In genomic region chr9:127451681-127452480, GRCh38 we compare ENCODE assay signal across 8 cellular contexts.
DNase-seq lines count a peak whose midpoint lies in the region.

No MANE protein-coding gene starts in this region.

- no peaks in the 10 kb centered on the region for H3K27me3 ChIP-seq in layer of hippocampus (ENCODE audit: control insufficient read depth, insufficient read depth, low read length)

- peaks cover 42% of the 10 kb centered on the region for H3K36me3 ChIP-seq in ES-I3 (ENCODE audit: insufficient read depth, low read length)

- H3K9me3 ChIP-seq in ES-I3 (ENCODE audit: control insufficient read depth, insufficient read depth, low read length), result no peaks in the 10 kb centered on the region

- peak overlapping the region; percentile 86 for H3K9ac ChIP-seq in ES-I3 (ENCODE audit: low read depth, low read length)

- H3K27ac ChIP-seq in cingulate gyrus (ENCODE audit: low read depth, low read length) (peak overlapping the region; percentile 93), layer of hippocampus (ENCODE audit: low read depth, low read length) (peak overlapping the region; percentile 69)

- peaks cover 4% of the 10 kb centered on the region; the same call in 1 of the 2 replicates for H3K4me1 ChIP-seq in ES-I3 (ENCODE audit: insufficient read depth, low read length)

- DNase-seq in HCEC 1CT, result peak; percentile 32
- peak; percentile 59 for DNase-seq in NAMALWA (ENCODE audit: low spot score)
- peak; percentile 9 for DNase-seq in activated CD4-positive, CD25-positive, alpha-beta regulatory T cell treated with anti-CD3 and anti-CD28 coated beads, Interleukin-2, amount 50 U/mL, for 16 hours (ENCODE audit: low read depth, low spot score)
- DNase-seq in stimulated activated CD4-positive, alpha-beta T cell treated with anti-CD3 and anti-CD28 coated beads, Interleukin-15, amount 100 ng/mL, for 48 hours (ENCODE audit: low read depth in 2 of 2), result peak; percentile 38 to 40
- DNase-seq in NCI-H2107 (lab: John Stamatoyannopoulos, UW), result no peak
